Comparison of ENCODE assay signal across 10 cellular contexts in genomic region chr1:2239384-2239985, GRCh38. TPM values are rescaled to one million over a fixed set of nuclear protein-coding genes. Genes with fewer than 3 reads are reported as not detected.
DNase-seq lines count a peak whose midpoint lies in the region; ATAC-seq and TF ChIP-seq lines count a peak whose summit lies in the region.
"Had no signal": no experiment of that assay in that cellular context is flagged by ENCODE, and none has a peak within 500 bp of the region (broad histone marks: within the 10 kb centered on the region; RNA-seq: fewer than 3 reads in every experiment).

No MANE protein-coding gene starts in this region.

- H3K27me3 ChIP-seq in CD4-positive, alpha-beta T cell (ENCODE audit: control insufficient read depth, insufficient read depth, low read length): no peaks in the 10 kb centered on the region
- no peaks in the 10 kb centered on the region for H3K27me3 ChIP-seq in fibroblast of lung (ENCODE audit: control insufficient read depth, insufficient read depth, low read length)
- no peaks in the 10 kb centered on the region for H3K27me3 ChIP-seq in rectal smooth muscle tissue (ENCODE audit: control insufficient read depth, insufficient read depth, low read length)

- peaks cover 83% of the 10 kb centered on the region for H3K4me1 Mint-ChIP-seq in CD4-positive, alpha-beta T cell (ENCODE audit: low read depth)

- H3K9ac ChIP-seq in fibroblast of lung (ENCODE audit: insufficient read depth, low read length) (no peak overlapping the region), rectal smooth muscle tissue (ENCODE audit: low read length) (no peak overlapping the region)

- no peaks in the 10 kb centered on the region for H3K9me3 Mint-ChIP-seq in CD4-positive, alpha-beta T cell

- no peak for DNase-seq in CD4-positive, alpha-beta T cell
- DNase-seq in RWPE1 (ENCODE audit: low spot score): no peak
- DNase-seq in fibroblast of lung (ENCODE audit: low read depth in 2 of 2): no peak
- no peak for DNase-seq in NCI-H510A treated with DMSO at 0.1 percent for 48 hours (lab: John Stamatoyannopoulos, UW)
- no peak for DNase-seq in DMS79 treated with DMSO at 0.1 percent for 48 hours (lab: John Stamatoyannopoulos, UW)
- no peak for DNase-seq in hepatic stellate cell (ENCODE audit: low spot score)
- DNase-seq: DMS 273 treated with DMSO at 0.1 percent for 48 hours, PC-3 had no signal

- peak overlapping the region; percentile 84 for H3K4me3 Mint-ChIP-seq in CD4-positive, alpha-beta T cell

- H3K27ac ChIP-seq in CD4-positive, alpha-beta T cell (ENCODE audit: low read depth, low read length): peak overlapping the region; percentile 48
- H3K27ac ChIP-seq in RWPE1 (peak overlapping the region; percentile 99), fibroblast of lung (ENCODE audit: insufficient read depth, low read length) (no peak overlapping the region), rectal smooth muscle tissue (ENCODE audit: low read depth, low read length) (peak overlapping the region; percentile 69)

- no peaks in the 10 kb centered on the region for H3K9me3 ChIP-seq in CD4-positive, alpha-beta T cell (ENCODE audit: control insufficient read depth, low read length)
- no peaks in the 10 kb centered on the region for H3K9me3 ChIP-seq in fibroblast of lung (ENCODE audit: control insufficient read depth, insufficient read depth, low read depth, low read length)

- peaks cover 80% of the 10 kb centered on the region for H3K36me3 Mint-ChIP-seq in CD4-positive, alpha-beta T cell (ENCODE audit: low read depth)

- no peak for ATAC-seq in CD4-positive, alpha-beta T cell (ENCODE audit: poor library complexity)
- no peak for ATAC-seq in HG02938 (IDR thresholded peaks at IDR 0.05; ENCODE audit: unreplicated experiment)
- ATAC-seq: PC-3 had no signal

- peak overlapping the region; percentile 88 for H3K27ac Mint-ChIP-seq in CD4-positive, alpha-beta T cell

- peaks cover 97% of the 10 kb centered on the region for H3K79me2 ChIP-seq in fibroblast of lung (ENCODE audit: control insufficient read depth, insufficient read depth, low read length)

- no peak overlapping the region for H2AFZ ChIP-seq in fibroblast of lung (ENCODE audit: low read length)

- peaks cover under 1% of the 10 kb centered on the region for H3K27me3 Mint-ChIP-seq in CD4-positive, alpha-beta T cell

- CTCF ChIA-PET in CD4-positive, alpha-beta T cell (lab: Charles Lee): interaction anchor here (2.6 kb wide), 1 partner anchor 61 kb away, joined by 6 read pairs; no protein-coding TSS in a partner anchor
- CTCF ChIA-PET in RWPE1 (lab: Yijun Ruan, JAX): interaction anchor here (1.0 to 1.4 kb wide), 2 partner anchors 27 to 142 kb away, joined by 3 to 6 read pairs; no protein-coding TSS in a partner anchor

- H3K4me3 ChIP-seq in fibroblast of lung (replicated peaks in 1 of 4; ENCODE audit: control extremely low read depth in 1 of 4, insufficient read depth in 1 of 4, low read depth in 3 of 4, low read length in 4 of 4) (no peak overlapping the region), rectal smooth muscle tissue (ENCODE audit: low read length) (peak overlapping the region; percentile 50)

- H3K4me1 ChIP-seq in fibroblast of lung (ENCODE audit: control insufficient read depth, extremely low read depth, insufficient read depth, low read length) (peaks cover 26% of the 10 kb centered on the region), rectal smooth muscle tissue (ENCODE audit: control insufficient read depth, insufficient read depth, low read length) (peaks cover 70% of the 10 kb centered on the region)

- intact Hi-C loops in CD4-positive, alpha-beta T cell (cut with DNase I, micrococcal nuclease): no loop called here

- no peak for TF ChIP-seq CTCF in CD4-positive, alpha-beta T cell (IDR thresholded peaks at IDR 0.05)
- TF ChIP-seq CTCF in RWPE1 (conservative IDR thresholded peaks at IDR 0.05; ENCODE audit: low read depth): no peak
- no peak for TF ChIP-seq CTCF in fibroblast of lung (conservative IDR thresholded peaks at IDR 0.05 in 1 of 2, IDR thresholded peaks at IDR 0.05 in 1 of 2; ENCODE audit: low read depth in 1 of 2, low read length in 2 of 2)

- no peaks in the 10 kb centered on the region for H4K20me1 ChIP-seq in fibroblast of lung (ENCODE audit: control insufficient read depth, extremely low read depth, insufficient read depth, low read length)

- H3K4me2 ChIP-seq in fibroblast of lung (ENCODE audit: extremely low read depth, insufficient read depth, low read length): peak overlapping the region; percentile 2

- H3K36me3 ChIP-seq in fibroblast of lung (ENCODE audit: control insufficient read depth, insufficient read depth, low read length) (peaks cover 8% of the 10 kb centered on the region), rectal smooth muscle tissue (ENCODE audit: control insufficient read depth, insufficient read depth, low read length) (peaks cover 6% of the 10 kb centered on the region)

- POLR2A ChIA-PET in CD4-positive, alpha-beta T cell (lab: Charles Lee): interaction anchor here (0.6 to 3.4 kb wide), 5 partner anchors 10 to 74 kb away, joined by 3 to 28 read pairs (median 4); no protein-coding TSS in a partner anchor
- POLR2A ChIA-PET in RWPE1 (lab: Yijun Ruan, JAX; ENCODE audit: low non-redundant PET): no interaction called here

RNA-seq across cellular contexts. Expression of gene SKI, which starts 11.4 kb away (rescaled TPM):
- 100 to 1,000 TPM; 286 to 324 TPM for total RNA-seq in CD4-positive, alpha-beta T cell
- 18.0 and 21.8 TPM in 2 replicates for total RNA-seq in fibroblast of lung
- 11.6 and 18.3 TPM in 2 replicates for polyA plus RNA-seq in fibroblast of lung
- 30.8 and 38.0 TPM in 2 replicates for polyA plus RNA-seq in fibroblast of lung (2012)
- 18.0 and 19.2 TPM in 2 replicates for polyA minus RNA-seq in fibroblast of lung (ENCODE audit: low replicate concordance)

RNA-seq across cellular contexts. Expression of gene FAAP20, which starts 44.9 kb away (rescaled TPM):
- 10 to 100 TPM; 51.7 to 53.1 TPM for total RNA-seq in CD4-positive, alpha-beta T cell
- 21.5 and 23.1 TPM in 2 replicates for total RNA-seq in fibroblast of lung
- polyA plus RNA-seq in fibroblast of lung: 8.2 and 9.7 TPM in 2 replicates
- polyA plus RNA-seq in fibroblast of lung (2012): 39.4 and 46.3 TPM in 2 replicates
- polyA minus RNA-seq in fibroblast of lung (ENCODE audit: low replicate concordance): 6.5 and 10.0 TPM in 2 replicates

Comparison
In these comparisons a context has a peak if more than half of its experiments do, and no peak if none do; other contexts are left out.
1. RNA of gene SKI, which starts 11.4 kb away (total RNA-seq): 286 to 324 TPM in CD4-positive, alpha-beta T cell; 18.0 to 21.8 TPM in fibroblast of lung; every median in the first group is over 10 times any median in the second.